ENCODE assay signal across 8 cellular contexts in genomic region chr12:26017484-26018211, GRCh38. TPM values are rescaled to one million over a fixed set of nuclear protein-coding genes. Genes with fewer than 3 reads are reported as not detected.
A peak's percentile ranks its signal among the peaks of the same experiment; 100 is the strongest.
DNase-seq lines count a peak whose midpoint lies in the region; ATAC-seq, FAIRE-seq and TF ChIP-seq lines count a peak whose summit lies in the region.

No MANE protein-coding gene starts in this region.

- DNase-seq in HuH-7.5 (ENCODE audit: low spot score) (peak; percentile 21), ascending aorta (ENCODE audit: low spot score in 2 of 2) (no peak), islet precursor cell (peak; percentile 79), frontal cortex (ENCODE audit: low spot score in 2 of 2) (no peak)
- DNase-seq in activated effector memory CD4-positive, alpha-beta T cell treated with anti-CD3 and anti-CD28 coated beads, Interleukin-2, amount 50 U/mL, for 16 hours: no peak

- ATAC-seq in HG02852 (IDR thresholded peaks at IDR 0.05; ENCODE audit: unreplicated experiment) (no peak), HG03354 (IDR thresholded peaks at IDR 0.05; ENCODE audit: poor library complexity, severe bottlenecking, unreplicated experiment) (no peak)

- no peak overlapping the region for H3K4me3 ChIP-seq in ascending aorta

- no peaks in the 10 kb centered on the region for H3K4me1 ChIP-seq in ascending aorta

- FAIRE-seq in G401.6 (lab: Jason Lieb, UNC) (peak; percentile 45), frontal cortex (lab: Jason Lieb, UNC) (no peak)

- no peak overlapping the region for H3K27ac ChIP-seq in ascending aorta

- no peaks in the 10 kb centered on the region for H3K9me3 ChIP-seq in ascending aorta

- no peaks in the 10 kb centered on the region for H3K36me3 ChIP-seq in ascending aorta

- intact Hi-C loops in ascending aorta (cut with DNase I): loop anchor here (10.0 kb wide), 2 partner anchors 193 to 433 kb away; no protein-coding TSS in a partner anchor

- TF ChIP-seq CTCF in ascending aorta (IDR thresholded peaks at IDR 0.05): peak; percentile 23 to 73 (median 48)

- no peaks in the 10 kb centered on the region for H3K27me3 ChIP-seq in ascending aorta

RNA-seq across cellular contexts. Expression of gene RASSF8, which starts 59.2 kb away (rescaled TPM):
- total RNA-seq in ascending aorta (92.1 TPM), frontal cortex (19.2 TPM)

Comparison
In these comparisons a context has a peak if more than half of its experiments do, and no peak if none do; other contexts are left out.
1. DNase-seq: peak in HuH-7.5 (single experiment) and islet precursor cell (single experiment); none in ascending aorta (0 of 2), activated effector memory CD4-positive, alpha-beta T cell treated with anti-CD3 and anti-CD28 coated beads, Interleukin-2, amount 50 U/mL, for 16 hours (single experiment) and frontal cortex (0 of 2).